ENCODE assay signal across 13 cellular contexts in the genomic region with DNA sequence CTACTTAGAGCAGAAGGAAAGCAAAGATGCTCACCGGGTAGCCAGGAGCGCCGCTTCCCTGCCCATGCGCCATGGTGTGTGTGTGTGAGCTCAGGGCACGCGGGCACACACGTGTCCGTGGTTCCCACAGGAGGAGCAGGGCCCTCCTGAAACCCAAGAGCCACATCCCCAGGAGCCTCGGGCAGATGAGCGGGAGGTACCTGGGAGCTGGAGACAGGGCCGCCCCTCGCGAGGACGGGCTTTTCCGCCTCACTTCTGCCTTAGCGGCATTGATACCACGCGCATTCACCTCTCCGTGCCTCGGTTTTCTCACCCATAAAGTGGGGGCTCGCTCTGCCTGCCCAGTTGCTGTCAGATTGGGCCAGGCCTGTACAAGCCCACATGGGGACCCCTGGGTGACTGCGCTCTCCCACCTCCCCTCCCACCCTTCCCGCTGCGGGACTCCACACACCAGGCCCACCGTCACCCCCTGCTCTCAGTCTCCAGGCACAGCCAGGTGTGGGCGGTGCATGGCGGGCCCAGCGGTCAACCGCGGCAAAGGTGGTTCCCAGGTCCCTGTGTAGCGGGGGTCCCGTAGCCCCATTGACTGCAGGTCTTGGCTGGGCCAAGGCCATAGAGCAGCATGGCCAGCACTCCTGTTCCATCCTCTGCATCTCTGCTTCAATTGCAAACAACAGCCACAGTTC.
DNase-seq lines count a peak whose midpoint lies in the region; ATAC-seq, FAIRE-seq and TF ChIP-seq lines count a peak whose summit lies in the region.
"Had no signal": no experiment of that assay in that cellular context is flagged by ENCODE, and none has a peak within 500 bp of the region (broad histone marks: within the 10 kb centered on the region; RNA-seq: fewer than 3 reads in every experiment).

No MANE protein-coding gene starts in this region.

- FAIRE-seq in GM12878 (lab: Jason Lieb, UNC) (no peak), HTR-8/SVneo (lab: Jason Lieb, UNC) (no peak)
- FAIRE-seq: K562, RCC 7860 had no signal

- POLR2A ChIA-PET in GM12878 (lab: Charles Lee): no interaction called here

- no peaks in the 10 kb centered on the region for H3K9me3 ChIP-seq in CD4-positive, CD25-positive, alpha-beta regulatory T cell (ENCODE audit: control insufficient read depth in 2 of 2, low read length in 2 of 2)
- H3K9me3 ChIP-seq in GM12878 (replicated peaks; ENCODE audit: control insufficient read depth, insufficient read depth, low read length): no peaks in the 10 kb centered on the region
- H3K9me3 ChIP-seq: uterus had no signal

- intact Hi-C loops in GM12878 (cut with micrococcal nuclease; ENCODE audit: unreplicated experiment): no loop called here

- H3K27ac ChIP-seq in CD4-positive, CD25-positive, alpha-beta regulatory T cell (ENCODE audit: insufficient read depth, low read length, poor library complexity, severe bottlenecking): peak overlapping the region; percentile 93
- H3K27ac ChIP-seq in GM12878 (ENCODE audit: control insufficient read depth, insufficient read depth): no peak overlapping the region

- WGBS in GM12878 (ENCODE audit: insufficient coverage, insufficient replicate concordance, low lambda C conversion rate, missing lambda C conversion rate): 89% methylated on average over 29 of the region's 32 CpGs

- no peaks in the 10 kb centered on the region for H4K20me1 ChIP-seq in GM12878 (ENCODE audit: control insufficient read depth, insufficient read depth)

- peaks cover 23% of the 10 kb centered on the region for H3K4me1 ChIP-seq in CD4-positive, CD25-positive, alpha-beta regulatory T cell (ENCODE audit: control insufficient read depth, insufficient read depth, low read length, poor library complexity, severe bottlenecking)
- H3K4me1 ChIP-seq in GM12878 (ENCODE audit: control insufficient read depth, insufficient read depth, low read length): peaks cover 52% of the 10 kb centered on the region
- H3K4me1 ChIP-seq: uterus had no signal

- RAD21 ChIA-PET in GM12878 (lab: Charles Lee; ENCODE audit: unreplicated experiment): no interaction called here

- H3K27me3 ChIP-seq in CD4-positive, CD25-positive, alpha-beta regulatory T cell (ENCODE audit: control insufficient read depth, insufficient read depth, low read length): no peaks in the 10 kb centered on the region
- H3K27me3 ChIP-seq in GM12878 (replicated peaks in 1 of 2; ENCODE audit: control insufficient read depth in 2 of 2, insufficient read depth in 2 of 2, low read length in 1 of 2): no peaks in the 10 kb centered on the region; a peak in 1 of 4 replicates
- H3K27me3 ChIP-seq: uterus had no signal

- peak overlapping the region; percentile 84 for H3K4me2 ChIP-seq in GM12878 (ENCODE audit: control insufficient read depth, insufficient read depth)

- CTCF ChIA-PET in GM12878 (lab: Yijun Ruan, JAX): no interaction called here

- TF ChIP-seq RAD21 in GM12878 (IDR thresholded peaks at IDR 0.05; ENCODE audit: insufficient read depth, low read depth, low read length): no peak

- H3K36me3 Mint-ChIP-seq in CD4-positive, CD25-positive, alpha-beta regulatory T cell: no peaks in the 10 kb centered on the region
- H3K36me3 Mint-ChIP-seq in HFFc6 (ENCODE audit: low read depth): no peaks in the 10 kb centered on the region
- H3K36me3 Mint-ChIP-seq in natural killer cell treated with Interleukin-12 subunit alpha and Interleukin-12 subunit beta and Interleukin-15 and Interleukin-18, amount 100 ng/mL, for 72 hours: no peaks in the 10 kb centered on the region

- no peak for ATAC-seq in CD4-positive, CD25-positive, alpha-beta regulatory T cell (ENCODE audit: low read depth in 2 of 2)
- no peak for ATAC-seq in GM12878
- ATAC-seq in natural killer cell treated with Interleukin-12 subunit alpha and Interleukin-12 subunit beta and Interleukin-15 and Interleukin-18, amount 100 ng/mL, for 72 hours: no peak
- ATAC-seq in GM19397 (IDR thresholded peaks at IDR 0.05; ENCODE audit: unreplicated experiment): no peak

- in situ Hi-C loops in GM12878 (cut with MboI): no loop called here

- SMC1A ChIA-PET in GM12878 (lab: Charles Lee; ENCODE audit: uncharacterized antibody, unreplicated experiment): no interaction called here

- H3K4me1 Mint-ChIP-seq in CD4-positive, CD25-positive, alpha-beta regulatory T cell: peaks cover 0 to 23% (median 17%) of the 10 kb centered on the region in 4 donors
- peaks cover 23% of the 10 kb centered on the region for H3K4me1 Mint-ChIP-seq in HFFc6 (ENCODE audit: low read depth)
- peaks cover 19 to 22% of the 10 kb centered on the region in 2 donors for H3K4me1 Mint-ChIP-seq in natural killer cell treated with Interleukin-12 subunit alpha and Interleukin-12 subunit beta and Interleukin-15 and Interleukin-18, amount 100 ng/mL, for 72 hours (ENCODE audit: low read depth in 2 of 2)

- H2AFZ ChIP-seq in GM12878 (ENCODE audit: control insufficient read depth, low read depth, low read length): no peak overlapping the region

- no peaks in the 10 kb centered on the region for H3K79me2 ChIP-seq in GM12878 (ENCODE audit: control insufficient read depth, insufficient read depth, low read length)

- no peaks in the 10 kb centered on the region for H3K9me3 Mint-ChIP-seq in CD4-positive, CD25-positive, alpha-beta regulatory T cell
- no peaks in the 10 kb centered on the region for H3K9me3 Mint-ChIP-seq in HFFc6
- H3K9me3 Mint-ChIP-seq in natural killer cell treated with Interleukin-12 subunit alpha and Interleukin-12 subunit beta and Interleukin-15 and Interleukin-18, amount 100 ng/mL, for 72 hours: no peaks in the 10 kb centered on the region

- no peak overlapping the region for H3K4me3 ChIP-seq in CD4-positive, CD25-positive, alpha-beta regulatory T cell (ENCODE audit: low read depth, low read length)
- H3K4me3 ChIP-seq in GM12878: no peak overlapping the region
- H3K4me3 ChIP-seq: K562, uterus had no signal

- H3K9ac ChIP-seq in GM12878 (ENCODE audit: control insufficient read depth, insufficient read depth, low read length): no peak overlapping the region

- no peaks in the 10 kb centered on the region for H3K36me3 ChIP-seq in CD4-positive, CD25-positive, alpha-beta regulatory T cell (ENCODE audit: control insufficient read depth, insufficient read depth, low read length)
- no peaks in the 10 kb centered on the region for H3K36me3 ChIP-seq in GM12878 (ENCODE audit: control insufficient read depth in 2 of 2, insufficient read depth in 2 of 2, low read length in 1 of 2)
- H3K36me3 ChIP-seq: uterus had no signal

- H3K27me3 Mint-ChIP-seq in CD4-positive, CD25-positive, alpha-beta regulatory T cell: no peaks in the 10 kb centered on the region
- peaks cover 3% of the 10 kb centered on the region; the same call in 1 of the 2 replicates for H3K27me3 Mint-ChIP-seq in HFFc6 (ENCODE audit: insufficient read depth)
- H3K27me3 Mint-ChIP-seq in natural killer cell treated with Interleukin-12 subunit alpha and Interleukin-12 subunit beta and Interleukin-15 and Interleukin-18, amount 100 ng/mL, for 72 hours: no peaks in the 10 kb centered on the region

- TF ChIP-seq POLR2A in GM12878 (IDR thresholded peaks at IDR 0.05; ENCODE audit: low read depth, low read length): no peak

- H3K27ac Mint-ChIP-seq in CD4-positive, CD25-positive, alpha-beta regulatory T cell: peak overlapping the region in 2 of 3 donors; percentile 99
- peak overlapping the region; percentile 96 for H3K27ac Mint-ChIP-seq in HFFc6
- peak overlapping the region; percentile 64 to 92 for H3K27ac Mint-ChIP-seq in natural killer cell treated with Interleukin-12 subunit alpha and Interleukin-12 subunit beta and Interleukin-15 and Interleukin-18, amount 100 ng/mL, for 72 hours

- no peak for DNase-seq in CD4-positive, CD25-positive, alpha-beta regulatory T cell
- no peak for DNase-seq in HFFc6
- no peak for DNase-seq in GM12878 (ENCODE audit: low read depth, low spot score)
- peak; percentile 54 for DNase-seq in natural killer cell treated with Interleukin-12 subunit alpha and Interleukin-12 subunit beta and Interleukin-15 and Interleukin-18, amount 100 ng/mL, for 72 hours (ENCODE audit: low spot score)
- DNase-seq in GM19240 (ENCODE audit: insufficient read length, low spot score): no peak
- DNase-seq in HTR-8/SVneo (ENCODE audit: insufficient read length, low spot score): no peak
- no peak for DNase-seq in NCI-H510A treated with DMSO at 0.1 percent for 48 hours (lab: John Stamatoyannopoulos, UW)
- DNase-seq: activated effector memory CD4-positive, alpha-beta T cell treated with Interleukin-2 at 50 U/mL for 16 hours; GOT3; uterus had no signal

- H3K4me3 Mint-ChIP-seq in CD4-positive, CD25-positive, alpha-beta regulatory T cell: peak overlapping the region in 1 of 4 donors; percentile 10
- peak overlapping the region; percentile 86 for H3K4me3 Mint-ChIP-seq in HFFc6
- no peak overlapping the region for H3K4me3 Mint-ChIP-seq in natural killer cell treated with Interleukin-12 subunit alpha and Interleukin-12 subunit beta and Interleukin-15 and Interleukin-18, amount 100 ng/mL, for 72 hours

- TF ChIP-seq EP300 in GM12878 (IDR thresholded peaks at IDR 0.05; ENCODE audit: borderline replicate concordance in 1 of 2, control insufficient read depth in 1 of 2, low read depth in 2 of 2, low read length in 2 of 2): no peak

- no TSS peak for BruUV-seq in GM12878 (replicated peaks; lab: Mats Ljungman, UMichigan)

- TF ChIP-seq CTCF in HFFc6 (IDR thresholded peaks at IDR 0.05) (no peak), GM12878 (IDR thresholded peaks at IDR 0.05 in 2 of 3, conservative IDR thresholded peaks at IDR 0.05 in 1 of 3; ENCODE audit: control insufficient read depth in 2 of 3, extremely low read depth in 1 of 3, insufficient read depth in 1 of 3, low read depth in 3 of 3, low read length in 3 of 3) (no peak)

TF ChIP-seq in GM12878, 131 proteins besides CTCF, POLR2A, EP300 and RAD21 (continues in another document):
- TF ChIP-seq, protein P1, sequence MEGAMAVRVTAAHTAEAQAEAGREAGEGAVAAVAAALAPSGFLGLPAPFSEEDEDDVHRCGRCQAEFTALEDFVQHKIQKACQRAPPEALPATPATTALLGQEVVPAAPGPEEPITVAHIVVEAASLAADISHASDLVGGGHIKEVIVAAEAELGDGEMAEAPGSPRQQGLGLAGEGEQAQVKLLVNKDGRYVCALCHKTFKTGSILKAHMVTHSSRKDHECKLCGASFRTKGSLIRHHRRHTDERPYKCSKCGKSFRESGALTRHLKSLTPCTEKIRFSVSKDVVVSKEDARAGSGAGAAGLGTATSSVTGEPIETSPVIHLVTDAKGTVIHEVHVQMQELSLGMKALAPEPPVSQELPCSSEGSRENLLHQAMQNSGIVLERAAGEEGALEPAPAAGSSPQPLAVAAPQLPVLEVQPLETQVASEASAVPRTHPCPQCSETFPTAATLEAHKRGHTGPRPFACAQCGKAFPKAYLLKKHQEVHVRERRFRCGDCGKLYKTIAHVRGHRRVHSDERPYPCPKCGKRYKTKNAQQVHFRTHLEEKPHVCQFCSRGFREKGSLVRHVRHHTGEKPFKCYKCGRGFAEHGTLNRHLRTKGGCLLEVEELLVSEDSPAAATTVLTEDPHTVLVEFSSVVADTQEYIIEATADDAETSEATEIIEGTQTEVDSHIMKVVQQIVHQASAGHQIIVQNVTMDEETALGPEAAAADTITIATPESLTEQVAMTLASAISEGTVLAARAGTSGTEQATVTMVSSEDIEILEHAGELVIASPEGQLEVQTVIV (IDR thresholded peaks at IDR 0.05; ENCODE audit: borderline replicate concordance, partially characterized antibody): no peak
- no peak for TF ChIP-seq MTA2 (IDR thresholded peaks at IDR 0.05; ENCODE audit: low read depth)
